ENCODE assay signal across 8 cellular contexts in genomic region chr17:37570527-37571093, GRCh38. TPM values are rescaled to one million over a fixed set of nuclear protein-coding genes. Genes with fewer than 3 reads are reported as not detected.
A peak's percentile ranks its signal among the peaks of the same experiment; 100 is the strongest.
DNase-seq lines count a peak whose midpoint lies in the region; ATAC-seq and TF ChIP-seq lines count a peak whose summit lies in the region.

No MANE protein-coding gene starts in this region.

- H3K9me3 Mint-ChIP-seq in activated T-cell treated with anti-CD3 and anti-CD28 coated beads, Interleukin-2, amount 50 U/mL, for 4 hours = peaks cover 8% of the 10 kb centered on the region

- H3K27me3 ChIP-seq in GM06990 (replicated peaks; ENCODE audit: control insufficient read depth, insufficient read depth, low read length) = no peaks in the 10 kb centered on the region

- no peaks in the 10 kb centered on the region for H3K27me3 Mint-ChIP-seq in activated T-cell treated with anti-CD3 and anti-CD28 coated beads, Interleukin-2, amount 50 U/mL, for 4 hours (ENCODE audit: low read depth)

- H3K4me3 Mint-ChIP-seq in activated T-cell treated with anti-CD3 and anti-CD28 coated beads, Interleukin-2, amount 50 U/mL, for 4 hours = no peak overlapping the region

- ATAC-seq in activated T-cell treated with anti-CD3 and anti-CD28 coated beads, Interleukin-2, amount 50 U/mL, for 4 hours = peak; percentile 37 to 52
- no peak for ATAC-seq in HG02763 (IDR thresholded peaks at IDR 0.05; ENCODE audit: unreplicated experiment)

- H3K36me3 ChIP-seq in GM06990 (ENCODE audit: control insufficient read depth, insufficient read depth, low read length) = peaks cover 5% of the 10 kb centered on the region

- H3K4me3 ChIP-seq in GM06990 (replicated peaks; ENCODE audit: low read depth, low read length) (no peak overlapping the region), skeletal muscle cell (ENCODE audit: low read depth, low read length) (no peak overlapping the region)

- H3K36me3 Mint-ChIP-seq in activated T-cell treated with anti-CD3 and anti-CD28 coated beads, Interleukin-2, amount 50 U/mL, for 4 hours (ENCODE audit: insufficient read depth) = peaks cover 41% of the 10 kb centered on the region

- DNase-seq in A172 (ENCODE audit: low spot score) = peak; percentile 94
- DNase-seq in GM06990 (ENCODE audit: extremely low read depth, insufficient read length) = no peak
- DNase-seq in NCI-H2227 (lab: John Stamatoyannopoulos, UW; ENCODE audit: unreplicated experiment) = peak; percentile 58
- peak; percentile 8 for DNase-seq in activated T-cell treated with anti-CD3 and anti-CD28 coated beads, Interleukin-2, amount 50 U/mL, for 4 hours
- peak; percentile 82 for DNase-seq in glomerular visceral epithelial cell (ENCODE audit: extremely low spot score)
- peak; percentile 10 for DNase-seq in skeletal muscle cell (ENCODE audit: low read depth)
- no peak for DNase-seq in putamen (ENCODE audit: low spot score)

- H3K4me1 Mint-ChIP-seq in activated T-cell treated with anti-CD3 and anti-CD28 coated beads, Interleukin-2, amount 50 U/mL, for 4 hours (ENCODE audit: low read depth) = peaks cover 4% of the 10 kb centered on the region

- TF ChIP-seq CTCF in GM06990 (IDR thresholded peaks at IDR 0.05; ENCODE audit: insufficient read depth, low read length, poor library complexity, severe bottlenecking) = peak; percentile 44

RNA-seq across cellular contexts. Expression of gene SYNRG, which starts 38.6 kb away (rescaled TPM):
- 7.4 and 9.0 TPM in 2 replicates for total RNA-seq in A172 (2014; rRNA removed; shearing (Covaris generic))
- total RNA-seq in activated T-cell treated with anti-CD3 and anti-CD28 coated beads, Interleukin-2, amount 50 U/mL, for 4 hours = 10 to 100 TPM; 34.9 to 42.5 (median 36.7) TPM

Comparison
In these comparisons a context has a peak if more than half of its experiments do, and no peak if none do; other contexts are left out.
1. DNase-seq: peak in A172 (single experiment), NCI-H2227 (single experiment), activated T-cell treated with anti-CD3 and anti-CD28 coated beads, Interleukin-2, amount 50 U/mL, for 4 hours (single experiment), glomerular visceral epithelial cell (single experiment) and skeletal muscle cell (single experiment); none in GM06990 (single experiment) and putamen (single experiment).